36 cellular contexts compared by ENCODE assay signal in the genomic region with DNA sequence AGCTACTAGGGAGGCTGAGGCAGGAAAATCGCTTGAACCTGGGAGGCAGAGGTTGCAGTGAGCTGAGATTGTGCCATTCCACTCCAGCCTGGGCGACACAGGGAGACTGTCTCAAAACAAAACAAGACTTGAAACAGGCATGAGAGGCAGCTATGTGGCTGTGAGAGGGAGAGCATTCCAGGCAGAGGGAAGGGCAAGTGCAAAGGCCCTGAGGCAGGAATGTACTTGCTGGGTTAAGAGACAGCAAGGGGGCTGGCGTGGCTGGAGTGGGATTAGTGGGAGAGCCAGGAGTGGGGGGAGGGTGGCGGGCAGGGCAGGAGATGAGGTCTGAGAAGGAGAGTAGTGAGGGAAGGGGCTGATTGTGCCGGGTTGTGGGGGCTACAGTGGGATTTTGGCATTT. TPM values are rescaled to one million over a fixed set of nuclear protein-coding genes. Genes with fewer than 3 reads are reported as not detected.
"Had no signal": no experiment of that assay in that cellular context is flagged by ENCODE, and none has a peak within 500 bp of the region (broad histone marks: within the 10 kb centered on the region; RNA-seq: fewer than 3 reads in every experiment).

No MANE protein-coding gene starts in this region.

- H3K36me3 ChIP-seq: adrenal gland, brain microvascular endothelial cell, breast epithelium had no signal

- H3K4me3 ChIP-seq: adrenal gland, body of pancreas, breast epithelium had no signal

- DNase-seq: activated CD4-positive, alpha-beta memory T cell treated with anti-CD3 and anti-CD28 coated beads, Interleukin-2, amount 10 ng/mL, durations not matched to agents 7 days and 5 days; activated CD4-positive, alpha-beta T cell treated with anti-CD3 and anti-CD28 coated beads for 1 hour; activated CD4-positive, alpha-beta T cell treated with anti-CD3 and anti-CD28 coated beads for 36 hours; activated CD4-positive, alpha-beta T cell treated with anti-CD3 and anti-CD28 coated beads for 48 hours; activated CD4-positive, alpha-beta T cell treated with anti-CD3 and anti-CD28 coated beads, Interleukin-2, amount 10 ng/mL, durations not matched to agents 7 days and 5 days; activated CD4-positive, alpha-beta T cell treated with anti-CD3 and anti-CD28 coated beads, Interleukin-2, amount 50 U/mL, for 48 hours; activated CD4-positive, CD25-positive, alpha-beta regulatory T cell; activated CD8-positive, alpha-beta memory T cell treated with anti-CD3 and anti-CD28 coated beads for 24 hours; activated CD8-positive, alpha-beta memory T cell treated with anti-CD3 and anti-CD28 coated beads, Interleukin-2, amount 10 ng/mL, durations not matched to agents 7 days and 5 days; activated CD8-positive, alpha-beta memory T cell treated with anti-CD3 and anti-CD28 coated beads, Interleukin-2, amount 50 U/mL, for 48 hours; activated CD8-positive, alpha-beta T cell treated with anti-CD3 and anti-CD28 coated beads, Interleukin-2, amount 10 ng/mL, durations not matched to agents 7 days and 5 days; activated effector memory CD4-positive, alpha-beta T cell treated with Interleukin-2 at 50 U/mL for 16 hours; activated gamma-delta T cell treated with Interleukin-2 at 50 U/mL for 16 hours; activated naive CD4-positive, alpha-beta T cell; activated naive CD4-positive, alpha-beta T cell treated with anti-CD3 and anti-CD28 coated beads for 36 hours; activated naive CD4-positive, alpha-beta T cell treated with anti-CD3 and anti-CD28 coated beads, Interleukin-2, amount 50 U/mL, for 16 hours; activated naive CD8-positive, alpha-beta T cell treated with anti-CD3 and anti-CD28 coated beads for 36 hours; activated T-cell treated with anti-CD3 and anti-CD28 coated beads, Interleukin-2, amount 50 U/mL, for 24 hours; activated T-cell treated with anti-CD3 and anti-CD28 coated beads, Interleukin-2, amount 50 U/mL, for 48 hours; adrenal gland; amniotic stem cell; aorta; body of pancreas; brain microvascular endothelial cell; central memory CD4-positive, alpha-beta T cell; T-helper 2 cell; T-helper 9 cell had no signal

- H3K4me1 ChIP-seq: adrenal gland, body of pancreas, breast epithelium had no signal

- H3K4me3 Mint-ChIP-seq: activated CD4-positive, alpha-beta memory T cell treated with anti-CD3 and anti-CD28 coated beads, Interleukin-2, amount 10 ng/mL, durations not matched to agents 7 days and 5 days; activated CD4-positive, alpha-beta T cell treated with anti-CD3 and anti-CD28 coated beads for 36 hours; activated CD4-positive, alpha-beta T cell treated with anti-CD3 and anti-CD28 coated beads, Interleukin-2, amount 10 ng/mL, durations not matched to agents 7 days and 5 days; activated CD8-positive, alpha-beta memory T cell treated with anti-CD3 and anti-CD28 coated beads, Interleukin-2, amount 10 ng/mL, durations not matched to agents 7 days and 5 days; activated CD8-positive, alpha-beta T cell treated with anti-CD3 and anti-CD28 coated beads, Interleukin-2, amount 10 ng/mL, durations not matched to agents 7 days and 5 days; activated naive CD4-positive, alpha-beta T cell treated with anti-CD3 and anti-CD28 coated beads for 36 hours; activated naive CD8-positive, alpha-beta T cell treated with anti-CD3 and anti-CD28 coated beads for 36 hours; activated T-cell treated with anti-CD3 and anti-CD28 coated beads, Interleukin-2, amount 50 U/mL, for 24 hours; T-helper 1 cell treated with Interleukin-12 subunit alpha and Interleukin-12 subunit beta and Interleukin-4 antibody, amounts not matched to agents 30 μg/mL and 1 μg/mL, for 36 hours; T-helper 2 cell treated with Interferon-gamma antibody and Interleukin-4, amounts not matched to agents 5 μg/mL and 100 μg/mL, for 36 hours had no signal

- H3K9me3 Mint-ChIP-seq: activated CD4-positive, alpha-beta memory T cell treated with anti-CD3 and anti-CD28 coated beads, Interleukin-2, amount 10 ng/mL, durations not matched to agents 7 days and 5 days; activated CD4-positive, alpha-beta T cell treated with anti-CD3 and anti-CD28 coated beads, Interleukin-2, amount 10 ng/mL, durations not matched to agents 7 days and 5 days; activated naive CD4-positive, alpha-beta T cell treated with anti-CD3 and anti-CD28 coated beads for 36 hours; activated naive CD4-positive, alpha-beta T cell treated with anti-CD3 and anti-CD28 coated beads, Interleukin-2, amount 50 U/mL, for 72 hours; activated naive CD8-positive, alpha-beta T cell treated with anti-CD3 and anti-CD28 coated beads for 36 hours; activated T-cell treated with anti-CD3 and anti-CD28 coated beads, Interleukin-2, amount 50 U/mL, for 24 hours; activated T-helper 2 cell treated with anti-CD3 and anti-CD28 coated beads, Interferon-gamma antibody, Interleukin-2, Interleukin-4, amounts not matched to agents 10 μg/mL and 5 μg/mL and 100 μg/mL, durations not matched to agents 14 hours and 24 hours and 36 hours; T-helper 1 cell treated with Interleukin-12 subunit alpha and Interleukin-12 subunit beta and Interleukin-4 antibody, amounts not matched to agents 30 μg/mL and 1 μg/mL, for 36 hours; T-helper 2 cell treated with Interferon-gamma antibody and Interleukin-4, amounts not matched to agents 5 μg/mL and 100 μg/mL, for 36 hours had no signal

- H3K27ac Mint-ChIP-seq: activated CD4-positive, alpha-beta memory T cell treated with anti-CD3 and anti-CD28 coated beads, Interleukin-2, amount 10 ng/mL, durations not matched to agents 7 days and 5 days; activated CD4-positive, alpha-beta T cell treated with anti-CD3 and anti-CD28 coated beads for 36 hours; activated CD4-positive, alpha-beta T cell treated with anti-CD3 and anti-CD28 coated beads, Interleukin-2, amount 10 ng/mL, durations not matched to agents 7 days and 5 days; activated CD8-positive, alpha-beta memory T cell treated with anti-CD3 and anti-CD28 coated beads, Interleukin-2, amount 10 ng/mL, durations not matched to agents 7 days and 5 days; activated CD8-positive, alpha-beta T cell treated with anti-CD3 and anti-CD28 coated beads, Interleukin-2, amount 10 ng/mL, durations not matched to agents 7 days and 5 days; activated naive CD4-positive, alpha-beta T cell treated with anti-CD3 and anti-CD28 coated beads for 36 hours; activated naive CD4-positive, alpha-beta T cell treated with anti-CD3 and anti-CD28 coated beads, Interleukin-2, amount 50 U/mL, for 72 hours; activated naive CD8-positive, alpha-beta T cell treated with anti-CD3 and anti-CD28 coated beads for 36 hours; activated T-cell treated with anti-CD3 and anti-CD28 coated beads, Interleukin-2, amount 50 U/mL, for 24 hours; activated T-helper 2 cell treated with anti-CD3 and anti-CD28 coated beads, Interferon-gamma antibody, Interleukin-2, Interleukin-4, amounts not matched to agents 10 μg/mL and 5 μg/mL and 100 μg/mL, durations not matched to agents 14 hours and 24 hours and 36 hours; T-helper 1 cell treated with Interleukin-12 subunit alpha and Interleukin-12 subunit beta and Interleukin-4 antibody, amounts not matched to agents 30 μg/mL and 1 μg/mL, for 36 hours; T-helper 2 cell treated with Interferon-gamma antibody and Interleukin-4, amounts not matched to agents 5 μg/mL and 100 μg/mL, for 36 hours had no signal

- H3K27me3 ChIP-seq: adrenal gland, brain microvascular endothelial cell, breast epithelium had no signal

- H3K9me3 ChIP-seq: adrenal gland, body of pancreas, breast epithelium had no signal

- H3K36me3 Mint-ChIP-seq: activated CD8-positive, alpha-beta memory T cell treated with anti-CD3 and anti-CD28 coated beads, Interleukin-2, amount 10 ng/mL, durations not matched to agents 7 days and 5 days; activated naive CD4-positive, alpha-beta T cell treated with anti-CD3 and anti-CD28 coated beads, Interleukin-2, amount 50 U/mL, for 72 hours; activated naive CD8-positive, alpha-beta T cell treated with anti-CD3 and anti-CD28 coated beads for 36 hours had no signal

- H3K27ac ChIP-seq: adrenal gland, body of pancreas, brain microvascular endothelial cell, breast epithelium, VCaP had no signal

- ATAC-seq: activated CD4-positive, alpha-beta T cell treated with anti-CD3 and anti-CD28 coated beads for 36 hours; activated CD4-positive, CD25-positive, alpha-beta regulatory T cell treated with anti-CD3 and anti-CD28 coated beads, Interleukin-2, amount 50 U/mL, for 24 hours; activated CD8-positive, alpha-beta memory T cell treated with anti-CD3 and anti-CD28 coated beads, Interleukin-2, amount 10 ng/mL, durations not matched to agents 7 days and 5 days; activated CD8-positive, alpha-beta T cell treated with anti-CD3 and anti-CD28 coated beads, Interleukin-2, amount 10 ng/mL, durations not matched to agents 7 days and 5 days; activated naive CD4-positive, alpha-beta T cell treated with anti-CD3 and anti-CD28 coated beads, Interleukin-2, amount 50 U/mL, for 72 hours; body of pancreas had no signal

- H3K4me1 Mint-ChIP-seq: activated CD4-positive, alpha-beta memory T cell treated with anti-CD3 and anti-CD28 coated beads, Interleukin-2, amount 10 ng/mL, durations not matched to agents 7 days and 5 days; activated CD4-positive, alpha-beta T cell treated with anti-CD3 and anti-CD28 coated beads for 36 hours; activated CD4-positive, alpha-beta T cell treated with anti-CD3 and anti-CD28 coated beads, Interleukin-2, amount 10 ng/mL, durations not matched to agents 7 days and 5 days; activated naive CD8-positive, alpha-beta T cell treated with anti-CD3 and anti-CD28 coated beads for 36 hours had no signal

- FAIRE-seq: astrocyte, TTC549 had no signal

RNA-seq across cellular contexts. Expression of a gene that starts 21.3 kb away (rescaled TPM):
- total RNA-seq: activated CD4-positive, alpha-beta memory T cell treated with anti-CD3 and anti-CD28 coated beads, Interleukin-2, amount 10 ng/mL, durations not matched to agents 7 days and 5 days; activated CD4-positive, alpha-beta T cell treated with anti-CD3 and anti-CD28 coated beads for 36 hours; activated CD4-positive, alpha-beta T cell treated with anti-CD3 and anti-CD28 coated beads, Interleukin-2, amount 10 ng/mL, durations not matched to agents 7 days and 5 days; activated CD8-positive, alpha-beta memory T cell treated with anti-CD3 and anti-CD28 coated beads, Interleukin-2, amount 10 ng/mL, durations not matched to agents 7 days and 5 days; activated CD8-positive, alpha-beta T cell treated with anti-CD3 and anti-CD28 coated beads, Interleukin-2, amount 10 ng/mL, durations not matched to agents 7 days and 5 days; activated naive CD4-positive, alpha-beta T cell treated with anti-CD3 and anti-CD28 coated beads for 36 hours; activated naive CD4-positive, alpha-beta T cell treated with anti-CD3 and anti-CD28 coated beads, Interleukin-2, amount 50 U/mL, for 72 hours; activated naive CD8-positive, alpha-beta T cell treated with anti-CD3 and anti-CD28 coated beads for 36 hours; activated T-helper 2 cell treated with anti-CD3 and anti-CD28 coated beads, Interferon-gamma antibody, Interleukin-2, Interleukin-4, amounts not matched to agents 10 μg/mL and 5 μg/mL and 100 μg/mL, durations not matched to agents 14 hours and 24 hours and 36 hours had no signal
